9 cellular contexts compared by ENCODE assay signal in genomic region chr6:170306324-170307079, GRCh38. TPM values are rescaled to one million over a fixed set of nuclear protein-coding genes. Genes with fewer than 3 reads are reported as not detected.
DNase-seq lines count a peak whose midpoint lies in the region; ATAC-seq, FAIRE-seq and TF ChIP-seq lines count a peak whose summit lies in the region.
"Had no signal": no experiment of that assay in that cellular context is flagged by ENCODE, and none has a peak within 500 bp of the region (broad histone marks: within the 10 kb centered on the region; RNA-seq: fewer than 3 reads in every experiment).

Gene FAM120B (plus strand): TSS chr6:170306758. CDS start chr6:170317391, 10,633 bp downstream.

- peaks cover 18 to 23% of the 10 kb centered on the region in 2 donors for H3K4me1 ChIP-seq in kidney (ENCODE audit: control insufficient read depth in 1 of 2, insufficient read depth in 1 of 2, low read depth in 1 of 2, low read length in 2 of 2)

- ATAC-seq in HG03432 (IDR thresholded peaks at IDR 0.05; ENCODE audit: unreplicated experiment) = peak; percentile 97

- peak within 1 kb of the TSS; percentile 35 to 82 for H3K27ac ChIP-seq in kidney (ENCODE audit: low read depth in 2 of 2, low read length in 2 of 2)

- peak; percentile 98 for TF ChIP-seq POLR2A in GM19193 (IDR thresholded peaks at IDR 0.05; ENCODE audit: extremely low read depth, insufficient read depth, insufficient read length)

- H3K36me3 ChIP-seq in kidney (ENCODE audit: control insufficient read depth in 1 of 2, insufficient read depth in 2 of 2, low read length in 2 of 2) = no peaks in the 10 kb centered on the region

- DNase-seq in AML-193 (lab: John Stamatoyannopoulos, UW) (peak; percentile 96 to 97), NCI-H460 (ENCODE audit: extremely low read depth, low read depth) (peak; percentile 90), cerebellar cortex (ENCODE audit: low spot score) (peak; percentile 95), kidney (peak; percentile 99)
- peak; percentile 97 for DNase-seq in activated CD4-positive, CD25-positive, alpha-beta regulatory T cell treated with anti-CD3 and anti-CD28 coated beads, Interleukin-2, amount 50 U/mL, for 72 hours
- DNase-seq in stimulated activated CD4-positive, alpha-beta T cell treated with anti-CD3 and anti-CD28 coated beads, Interleukin-15, amount 100 ng/mL, for 1 hour (ENCODE audit: low read depth in 1 of 2, low spot score in 1 of 2) = peak; percentile 90 to 92

- intact Hi-C loops in kidney (cut with DNase I) = no loop called here

- peak within 1 kb of the TSS; percentile 81 to 99 for H3K4me3 ChIP-seq in kidney (ENCODE audit: low read length in 2 of 2)

- no peak for FAIRE-seq in kidney (lab: Jason Lieb, UNC)
- FAIRE-seq: colon had no signal

- TF ChIP-seq CTCF in kidney (IDR thresholded peaks at IDR 0.05; ENCODE audit: borderline replicate concordance, extremely low read depth, insufficient read depth) = no peak

- no peaks in the 10 kb centered on the region for H3K9me3 ChIP-seq in kidney (ENCODE audit: control insufficient read depth in 1 of 2, low read length in 2 of 2)

- peak within 1 kb of the TSS; percentile 43 to 98 for H3K9ac ChIP-seq in kidney (ENCODE audit: low read length in 2 of 2)

RNA-seq across cellular contexts. Expression of gene FAM120B, which starts in this region (rescaled TPM):
- total RNA-seq in NCI-H460 (2014; rRNA removed; shearing (Covaris generic)) = 5.2 and 6.0 TPM in 2 replicates
- 5.3 and 5.5 TPM in 2 replicates for polyA plus RNA-seq in NCI-H460 (2014; cell fraction: nucleus; rRNA removed)
- total RNA-seq in kidney = 34.8 TPM
- 16.5 TPM for polyA plus RNA-seq in kidney (ENCODE audit: insufficient read depth, low read depth, low replicate concordance)

Comparison
In these comparisons a context has a peak if more than half of its experiments do, and no peak if none do; other contexts are left out.
1. Peak in every context shown above with its lines: DNase-seq, ATAC-seq, H3K4me3 ChIP-seq and H3K27ac ChIP-seq.